In genomic region chr13:31032574-31033095, GRCh38 we compare ENCODE assay signal across 21 cellular contexts.
DNase-seq lines count a peak whose midpoint lies in the region; ATAC-seq and TF ChIP-seq lines count a peak whose summit lies in the region.
"Had no signal": no experiment of that assay in that cellular context is flagged by ENCODE, and none has a peak within 500 bp of the region (broad histone marks: within the 10 kb centered on the region; RNA-seq: fewer than 3 reads in every experiment).

No MANE protein-coding gene starts in this region.

- H2AFZ ChIP-seq in mesenchymal stem cell (ENCODE audit: low read depth, low read length): no peak overlapping the region

- peaks cover 0 to 10% of the 10 kb centered on the region in 2 experiments for H3K27me3 ChIP-seq in mesenchymal stem cell (ENCODE audit: control insufficient read depth in 1 of 2, insufficient read depth in 1 of 2, low read length in 2 of 2)
- H3K27me3 ChIP-seq: MG63 had no signal

- no peaks in the 10 kb centered on the region for H3K36me3 Mint-ChIP-seq in T-helper 17 cell (ENCODE audit: low read depth)
- no peaks in the 10 kb centered on the region for H3K36me3 Mint-ChIP-seq in activated T-helper 17 cell treated with anti-CD3 and anti-CD28 coated beads, Interleukin-2, amount 50 U/mL, for 72 hours (ENCODE audit: low read depth)
- H3K36me3 Mint-ChIP-seq: CD8-positive, alpha-beta T cell had no signal

- H3K4me3 ChIP-seq in fibroblast of mammary gland (ENCODE audit: control insufficient read depth, low read depth, low read length) (no peak overlapping the region), mesenchymal stem cell (ENCODE audit: insufficient read depth in 1 of 2, low read depth in 1 of 2, low read length in 2 of 2) (no peak overlapping the region)
- H3K4me3 ChIP-seq: K562, MG63 had no signal

- no peaks in the 10 kb centered on the region for H3K36me3 ChIP-seq in mesenchymal stem cell (ENCODE audit: control insufficient read depth in 1 of 2, insufficient read depth in 2 of 2, low read depth in 1 of 2, low read length in 2 of 2)
- H3K36me3 ChIP-seq: MG63 had no signal

- no peaks in the 10 kb centered on the region for H3K9me3 Mint-ChIP-seq in activated T-helper 17 cell treated with anti-CD3 and anti-CD28 coated beads, Interleukin-2, amount 50 U/mL, for 72 hours
- H3K9me3 Mint-ChIP-seq: CD8-positive, alpha-beta T cell had no signal

- DNase-seq in T-helper 17 cell (no peak), fibroblast of mammary gland (ENCODE audit: low read depth) (peak; percentile 17), mesenchymal stem cell (no peak), OCI-M2 (lab: John Stamatoyannopoulos, UW; ENCODE audit: unreplicated experiment) (no peak), midbrain (lab: John Stamatoyannopoulos, UW) (no peak)
- peak; percentile 23 for DNase-seq in stimulated activated CD8-positive, alpha-beta memory T cell treated with anti-CD3 and anti-CD28 coated beads, Interleukin-4, amount 100 ng/mL, for 48 hours
- DNase-seq: CD8-positive, alpha-beta T cell; DMS79 treated with DMSO at 0.1 percent for 48 hours; H7; Kasumi-1; MG63; NCI-H2029 treated with DMSO at 0.1 percent for 48 hours; NCI-H2227 treated with DMSO at 0.1 percent for 48 hours; NCI-H526 treated with DMSO at 0.1 percent for 48 hours; RPMI8226; SHP77 treated with DMSO at 0.1 percent for 48 hours had no signal

- H3K79me1 ChIP-seq in mesenchymal stem cell (replicated peaks; ENCODE audit: low read length, poor library complexity, severe bottlenecking): no peaks in the 10 kb centered on the region

- ATAC-seq in T-helper 17 cell: no peak
- no peak for ATAC-seq in activated T-helper 17 cell treated with anti-CD3 and anti-CD28 coated beads, Interleukin-2, amount 50 U/mL, for 72 hours (replicated peaks)
- ATAC-seq: CD8-positive, alpha-beta T cell; K562 had no signal

- peak overlapping the region; percentile 3 for H2BK15ac ChIP-seq in mesenchymal stem cell (ENCODE audit: low read depth, poor library complexity, severe bottlenecking)

- H4K8ac ChIP-seq in mesenchymal stem cell (ENCODE audit: low read length): no peak overlapping the region

- 92% methylated on average over 11 of the region's 11 CpGs for WGBS in mesenchymal stem cell

- peak overlapping the region; percentile 46 for H3K27ac Mint-ChIP-seq in T-helper 17 cell
- H3K27ac Mint-ChIP-seq in activated T-helper 17 cell treated with anti-CD3 and anti-CD28 coated beads, Interleukin-2, amount 50 U/mL, for 72 hours: no peak overlapping the region
- H3K27ac Mint-ChIP-seq: B cell; CD8-positive, alpha-beta T cell had no signal

- no peaks in the 10 kb centered on the region for H3K9me3 ChIP-seq in T-helper 17 cell (ENCODE audit: control insufficient read depth, low read length, poor library complexity, severe bottlenecking)
- H3K9me3 ChIP-seq in mesenchymal stem cell (ENCODE audit: control insufficient read depth, low read length): no peaks in the 10 kb centered on the region
- H3K9me3 ChIP-seq: MG63 had no signal

- no peak for TF ChIP-seq CTCF in fibroblast of mammary gland (conservative IDR thresholded peaks at IDR 0.05; ENCODE audit: control insufficient read depth, insufficient read depth, low read depth, low read length)

- H3K4me2 ChIP-seq in mesenchymal stem cell (ENCODE audit: low read length, poor library complexity, severe bottlenecking): no peak overlapping the region

- no peak overlapping the region for H3K27ac ChIP-seq in mesenchymal stem cell (ENCODE audit: low read length, poor library complexity, severe bottlenecking)
- H3K27ac ChIP-seq: C4-2B, HL-60 had no signal

- peaks cover 7% of the 10 kb centered on the region for H3K4me1 Mint-ChIP-seq in T-helper 17 cell
- peaks cover 8% of the 10 kb centered on the region for H3K4me1 Mint-ChIP-seq in activated T-helper 17 cell treated with anti-CD3 and anti-CD28 coated beads, Interleukin-2, amount 50 U/mL, for 72 hours
- H3K4me1 Mint-ChIP-seq: B cell had no signal

- no peak overlapping the region for H2BK5ac ChIP-seq in mesenchymal stem cell (ENCODE audit: low read depth, low read length, poor library complexity, severe bottlenecking)

- peaks cover 51% of the 10 kb centered on the region for H3K27me3 Mint-ChIP-seq in T-helper 17 cell
- peaks cover 10% of the 10 kb centered on the region for H3K27me3 Mint-ChIP-seq in activated T-helper 17 cell treated with anti-CD3 and anti-CD28 coated beads, Interleukin-2, amount 50 U/mL, for 72 hours

- H3K9ac ChIP-seq in mesenchymal stem cell (ENCODE audit: low read length): no peak overlapping the region

- H2BK12ac ChIP-seq in mesenchymal stem cell (ENCODE audit: low read length in 2 of 2): no peak overlapping the region

- H2AK5ac ChIP-seq in mesenchymal stem cell (ENCODE audit: low read length, severe bottlenecking): no peak overlapping the region

- H3K4me3 Mint-ChIP-seq in T-helper 17 cell: no peak overlapping the region
- no peak overlapping the region for H3K4me3 Mint-ChIP-seq in activated T-helper 17 cell treated with anti-CD3 and anti-CD28 coated beads, Interleukin-2, amount 50 U/mL, for 72 hours
- H3K4me3 Mint-ChIP-seq: B cell; CD8-positive, alpha-beta T cell had no signal

- no peak overlapping the region for H3K23ac ChIP-seq in mesenchymal stem cell (ENCODE audit: low read length in 2 of 2)

- no peak overlapping the region for H3K14ac ChIP-seq in mesenchymal stem cell (ENCODE audit: low read length in 2 of 2)

- no peak overlapping the region for H3K18ac ChIP-seq in mesenchymal stem cell (ENCODE audit: low read depth in 1 of 2, low read length in 2 of 2)

- H4K91ac ChIP-seq in mesenchymal stem cell (ENCODE audit: low read length): no peak overlapping the region

- H3K4ac ChIP-seq in mesenchymal stem cell (ENCODE audit: low read depth in 1 of 2, low read length in 2 of 2): no peak overlapping the region

- no peak overlapping the region for H2BK120ac ChIP-seq in mesenchymal stem cell (ENCODE audit: low read depth, low read length)

- no peaks in the 10 kb centered on the region for H3K4me1 ChIP-seq in mesenchymal stem cell (ENCODE audit: control insufficient read depth, insufficient read depth, low read depth, low read length)

Comparison
In these comparisons a context has a peak if more than half of its experiments do, and no peak if none do; other contexts are left out.
1. DNase-seq: peak in fibroblast of mammary gland (single experiment) and stimulated activated CD8-positive, alpha-beta memory T cell treated with anti-CD3 and anti-CD28 coated beads, Interleukin-4, amount 100 ng/mL, for 48 hours (single experiment); none in T-helper 17 cell (0 of 3), mesenchymal stem cell (single experiment), OCI-M2 (single experiment) and midbrain (single experiment).